8 cellular contexts compared by ENCODE assay signal in genomic region chr17:44655983-44656700, GRCh38. TPM values are rescaled to one million over a fixed set of nuclear protein-coding genes. Genes with fewer than 3 reads are reported as not detected.
DNase-seq lines count a peak whose midpoint lies in the region; ATAC-seq and TF ChIP-seq lines count a peak whose summit lies in the region.

Gene MEIOC, plus strand, starts transcription at chr17:44656468. Its CDS starts 146 bp downstream, at chr17:44656614.

- H3K4me3 ChIP-seq in BJ (ENCODE audit: low read depth, low read length): peak within 1 kb of the TSS; percentile 33
- peak within 1 kb of the TSS; percentile 57; the same call in 1 of the 2 replicates for H3K4me3 ChIP-seq in HUES48 (ENCODE audit: low read depth, low read length)
- H3K4me3 ChIP-seq in esophagus muscularis mucosa: peak within 1 kb of the TSS; percentile 8 to 41 (median 27)
- peak within 1 kb of the TSS in 7 of 8 donors; percentile 6 to 59 (median 33) for H3K4me3 ChIP-seq in spleen

- TF ChIP-seq POLR2A in esophagus muscularis mucosa (IDR thresholded peaks at IDR 0.05; ENCODE audit: low read depth) (no peak), spleen (IDR thresholded peaks at IDR 0.05) (no peak)

- TF ChIP-seq EP300 in esophagus muscularis mucosa (IDR thresholded peaks at IDR 0.05): no peak

- no peak for DNase-seq in BJ (ENCODE audit: low read depth)
- peak; percentile 32 for DNase-seq in activated CD4-positive, CD25-positive, alpha-beta regulatory T cell treated with anti-CD3 and anti-CD28 coated beads, Interleukin-2, amount 50 U/mL, for 72 hours
- DNase-seq in esophagus muscularis mucosa (ENCODE audit: extremely low spot score): no peak
- DNase-seq in spleen: no peak
- no peak for DNase-seq in superior temporal gyrus (ENCODE audit: extremely low spot score)
- DNase-seq in NCI-H446 (lab: John Stamatoyannopoulos, UW): no peak

- H3K9ac ChIP-seq in HUES48 (ENCODE audit: low read depth, low read length): no peak within 1 kb of the TSS

- WGBS in esophagus muscularis mucosa: 21% methylated on average over 13 of the region's 57 CpGs
- 8 to 20% (median 11%) methylated on average over 24 to 57 of the region's 57 CpGs for WGBS in spleen, 5 donors

- ATAC-seq in HG02970 (IDR thresholded peaks at IDR 0.05; ENCODE audit: low FRiP score, unreplicated experiment): no peak

- POLR2A ChIA-PET in BJ (lab: Charles Lee): no interaction called here

- H3K36me3 ChIP-seq in BJ (ENCODE audit: control insufficient read depth, insufficient read depth, low read length) (no peaks in the 10 kb centered on the region), HUES48 (ENCODE audit: control insufficient read depth, insufficient read depth, low read length) (no peaks in the 10 kb centered on the region), esophagus muscularis mucosa (no peaks in the 10 kb centered on the region), spleen (no peaks in the 10 kb centered on the region)

- H3K27me3 ChIP-seq in BJ (ENCODE audit: control insufficient read depth, insufficient read depth, low read length) (peaks cover 6% of the 10 kb centered on the region), HUES48 (ENCODE audit: control insufficient read depth, insufficient read depth, low read length) (peaks cover 48% of the 10 kb centered on the region), esophagus muscularis mucosa (peaks cover 9 to 69% (median 28%) of the 10 kb centered on the region in 4 donors), spleen (replicated peaks in 1 of 7) (peaks cover 0 to 81% (median 34%) of the 10 kb centered on the region in 7 donors)

- H3K9me3 ChIP-seq in HUES48 (ENCODE audit: control insufficient read depth, insufficient read depth, low read length) (no peaks in the 10 kb centered on the region), esophagus muscularis mucosa (peaks cover 0 to 9% (median 3%) of the 10 kb centered on the region in 4 donors), spleen (peaks cover 0 to 10% (median 0%) of the 10 kb centered on the region in 8 donors)

- CTCF ChIA-PET in BJ (lab: Yijun Ruan, JAX): interaction anchor here (0.7 to 1.6 kb wide), 5 partner anchors 15 to 306 kb away, joined by 3 to 7 read pairs (median 4); no protein-coding TSS in a partner anchor

- no peaks in the 10 kb centered on the region for H3K4me1 ChIP-seq in HUES48 (ENCODE audit: control insufficient read depth, insufficient read depth, low read length)
- H3K4me1 ChIP-seq in esophagus muscularis mucosa: peaks cover 0 to 14% (median 13%) of the 10 kb centered on the region in 4 donors
- H3K4me1 ChIP-seq in spleen: peaks cover 0 to 15% (median 12%) of the 10 kb centered on the region in 6 donors

- intact Hi-C loops in esophagus muscularis mucosa (cut with DNase I): no loop called here
- intact Hi-C loops in spleen (cut with DNase I; ENCODE audit: low total_unique reads): no loop called here

- H3K27ac ChIP-seq in HUES48 (ENCODE audit: low read depth, low read length) (no peak within 1 kb of the TSS), esophagus muscularis mucosa (replicated peaks in 1 of 4) (no peak within 1 kb of the TSS), spleen (no peak within 1 kb of the TSS)

- TF ChIP-seq CTCF in BJ (IDR thresholded peaks at IDR 0.05; ENCODE audit: insufficient read depth, low read depth, low read length) (no peak), esophagus muscularis mucosa (IDR thresholded peaks at IDR 0.05) (no peak), spleen (IDR thresholded peaks at IDR 0.05 in 8 of 11, conservative IDR thresholded peaks at IDR 0.05 in 3 of 11) (no peak)

RNA-seq across cellular contexts. Expression of gene MEIOC, which starts in this region (rescaled TPM):
- 0.26 TPM in 2 replicates for polyA plus RNA-seq in BJ (2011; rRNA removed)
- 0.10 and 1.3 TPM in 2 replicates for polyA minus RNA-seq in BJ (2011; rRNA and poly(A)+ RNA removed)
- total RNA-seq in esophagus muscularis mucosa: under 1 TPM in 1 of 4 donors, not detected in 3; 0.13 TPM
- under 1 TPM in 1 of 7 donors, not detected in 6; 0.17 TPM for total RNA-seq in spleen
- under 1 TPM in 2 of 3 donors, not detected in 1; 0.04 to 0.06 TPM for polyA plus RNA-seq in spleen
